7 cellular contexts compared by ENCODE assay signal in the genomic region with DNA sequence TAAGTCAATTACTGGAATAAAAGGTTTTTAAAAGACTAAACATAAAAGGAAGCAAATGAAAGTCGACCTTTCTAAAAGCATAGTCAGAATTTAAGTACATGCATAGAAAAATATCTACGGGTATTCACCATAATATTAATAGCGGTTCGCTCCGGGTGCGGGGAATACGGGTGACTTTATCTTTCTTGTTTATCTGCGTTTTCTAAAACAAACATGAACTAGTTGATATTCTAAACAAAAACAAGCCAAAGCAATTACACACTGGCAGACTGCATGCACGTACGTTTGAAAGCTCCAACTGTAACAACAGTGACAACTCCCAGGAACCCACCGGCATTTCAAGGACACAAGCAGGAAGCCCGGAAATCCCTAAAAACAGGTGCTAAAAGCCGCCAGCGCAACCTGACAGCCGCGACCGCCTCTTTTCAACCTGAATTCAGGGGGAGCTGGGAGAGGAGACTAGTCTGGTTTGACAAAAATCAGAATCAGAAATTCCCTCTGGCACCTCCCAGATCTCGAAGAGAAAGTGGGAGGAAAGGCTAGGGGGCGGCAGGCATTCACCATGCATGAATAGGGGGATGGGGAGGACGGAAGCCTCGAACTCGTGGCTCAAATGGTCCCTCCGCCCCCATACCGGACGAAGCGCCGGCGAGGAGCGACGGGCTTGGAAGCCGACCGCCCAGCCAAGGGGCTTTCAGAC. TPM values are rescaled to one million over a fixed set of nuclear protein-coding genes. Genes with fewer than 3 reads are reported as not detected.
DNase-seq lines count a peak whose midpoint lies in the region; ATAC-seq and TF ChIP-seq lines count a peak whose summit lies in the region.

No MANE protein-coding gene starts in this region.

- no peaks in the 10 kb centered on the region for H3K27me3 Mint-ChIP-seq in IgD-negative memory B cell
- no peaks in the 10 kb centered on the region for H3K27me3 Mint-ChIP-seq in activated T-cell treated with anti-CD3 and anti-CD28 coated beads, Interleukin-2, amount 50 U/mL, for 4 hours (ENCODE audit: low read depth)

- DNase-seq in GM12865 (ENCODE audit: low read depth): no peak
- no peak for DNase-seq in activated T-cell treated with anti-CD3 and anti-CD28 coated beads, Interleukin-2, amount 50 U/mL, for 4 hours
- DNase-seq in heart right ventricle: no peak
- DNase-seq in renal cortical epithelial cell (ENCODE audit: low read depth): peak; percentile 12

- WGBS in heart right ventricle, 2 donors: 0 to 1% methylated on average over 32 of the region's 32 CpGs

- peak overlapping the region; percentile 89 to 99 (median 96) for H3K27ac ChIP-seq in heart right ventricle

- no peaks in the 10 kb centered on the region for H3K27me3 ChIP-seq in heart right ventricle

- peak overlapping the region; percentile 80 for H3K4me3 ChIP-seq in GM12865 (ENCODE audit: low read depth, low read length)
- H3K4me3 ChIP-seq in heart right ventricle: peak overlapping the region; percentile 76 to 99 (median 92)

- H3K4me1 ChIP-seq in heart right ventricle: peaks cover 0 to 46% (median 37%) of the 10 kb centered on the region in 9 donors

- no peaks in the 10 kb centered on the region for H3K36me3 ChIP-seq in heart right ventricle

- no peaks in the 10 kb centered on the region for H3K36me3 Mint-ChIP-seq in IgD-negative memory B cell
- H3K36me3 Mint-ChIP-seq in activated T-cell treated with anti-CD3 and anti-CD28 coated beads, Interleukin-2, amount 50 U/mL, for 4 hours (ENCODE audit: insufficient read depth): peaks cover 2% of the 10 kb centered on the region

- ATAC-seq in GM21576 (IDR thresholded peaks at IDR 0.05; ENCODE audit: unreplicated experiment): peak; percentile 6
- ATAC-seq in activated T-cell treated with anti-CD3 and anti-CD28 coated beads, Interleukin-2, amount 50 U/mL, for 4 hours: no peak
- peak in 7 of 8 donors; percentile 2 to 53 (median 20) for ATAC-seq in heart right ventricle
- ATAC-seq in HG03135 (IDR thresholded peaks at IDR 0.05; ENCODE audit: unreplicated experiment): no peak

- H3K4me1 Mint-ChIP-seq in IgD-negative memory B cell: peaks cover 27 to 34% (median 32%) of the 10 kb centered on the region in 3 donors
- peaks cover 32% of the 10 kb centered on the region for H3K4me1 Mint-ChIP-seq in activated T-cell treated with anti-CD3 and anti-CD28 coated beads, Interleukin-2, amount 50 U/mL, for 4 hours (ENCODE audit: low read depth)

- H3K9me3 ChIP-seq in heart right ventricle: peaks cover 0 to 4% (median 0%) of the 10 kb centered on the region in 11 donors

- peak overlapping the region in 2 of 3 donors; percentile 79 to 90 for H3K27ac Mint-ChIP-seq in IgD-negative memory B cell

- peaks cover 0 to 1% (median 0%) of the 10 kb centered on the region in 3 donors for H3K9me3 Mint-ChIP-seq in IgD-negative memory B cell
- H3K9me3 Mint-ChIP-seq in activated T-cell treated with anti-CD3 and anti-CD28 coated beads, Interleukin-2, amount 50 U/mL, for 4 hours: no peaks in the 10 kb centered on the region

- H3K4me3 Mint-ChIP-seq in IgD-negative memory B cell: peak overlapping the region; percentile 85 to 96 (median 92)
- peak overlapping the region; percentile 94 for H3K4me3 Mint-ChIP-seq in activated T-cell treated with anti-CD3 and anti-CD28 coated beads, Interleukin-2, amount 50 U/mL, for 4 hours

- intact Hi-C loops in heart right ventricle (cut with DNase I): loop anchor here in 5 of 10 donors (2.0 to 10.0 kb wide), 4 partner anchors 91 to 1004 kb away; a partner anchor contains a TSS

- no peak for TF ChIP-seq CTCF in GM12865 (IDR thresholded peaks at IDR 0.05; ENCODE audit: insufficient read depth, low read depth, low read length, missing control alignments)
- TF ChIP-seq CTCF in heart right ventricle (IDR thresholded peaks at IDR 0.05): no peak

RNA-seq across cellular contexts. Expression of a gene that starts 0.5 kb away (rescaled TPM):
- polyA plus RNA-seq in IgD-negative memory B cell (5.1 TPM), heart right ventricle (1 to 10 TPM; 3.0 to 6.2 TPM)
- total RNA-seq in activated T-cell treated with anti-CD3 and anti-CD28 coated beads, Interleukin-2, amount 50 U/mL, for 4 hours: 10 to 100 TPM; 38.6 to 44.0 (median 41.6) TPM
- total RNA-seq in heart right ventricle (10 to 100 TPM; 26.0 to 46.6 (median 33.7) TPM), renal cortical epithelial cell (62.7 and 84.7 TPM in 2 replicates)

RNA-seq across cellular contexts. Expression of a gene that starts 49.6 kb away (rescaled TPM):
- polyA plus RNA-seq in IgD-negative memory B cell (not detected), heart right ventricle (under 1 TPM in 1 of 2 donors, not detected in 1; 0.25 TPM)
- under 1 TPM in 1 of 3 donors, not detected in 2; 0.15 TPM for total RNA-seq in activated T-cell treated with anti-CD3 and anti-CD28 coated beads, Interleukin-2, amount 50 U/mL, for 4 hours
- total RNA-seq in heart right ventricle (under 1 TPM in 4 of 10 donors, not detected in 6; 0.16 to 0.61 (median 0.27) TPM), renal cortical epithelial cell (0.30 and 0.35 TPM in 2 replicates)

Comparison
In these comparisons a context has a peak if more than half of its experiments do, and no peak if none do; other contexts are left out.
1. ATAC-seq: peak in GM21576 (single experiment) and heart right ventricle (7 of 8); none in activated T-cell treated with anti-CD3 and anti-CD28 coated beads, Interleukin-2, amount 50 U/mL, for 4 hours (0 of 2) and HG03135 (single experiment).